ENCODE assay signal across 15 cellular contexts in genomic region chrX:12844319-12844718, GRCh38. TPM values are rescaled to one million over a fixed set of nuclear protein-coding genes. Genes with fewer than 3 reads are reported as not detected.
DNase-seq lines count a peak whose midpoint lies in the region; ATAC-seq and TF ChIP-seq lines count a peak whose summit lies in the region.
"Had no signal": no experiment of that assay in that cellular context is flagged by ENCODE, and none has a peak within 500 bp of the region (broad histone marks: within the 10 kb centered on the region; RNA-seq: fewer than 3 reads in every experiment).

No MANE protein-coding gene starts in this region.

- H3K36me3 Mint-ChIP-seq in activated CD4-positive, alpha-beta T cell treated with anti-CD3 and anti-CD28 coated beads, Interleukin-2, amount 10 ng/mL, durations not matched to agents 24 days and 14 days (ENCODE audit: low read depth): peaks cover under 1% of the 10 kb centered on the region
- H3K36me3 Mint-ChIP-seq in naive B cell: no peaks in the 10 kb centered on the region

- no peaks in the 10 kb centered on the region for H3K27me3 Mint-ChIP-seq in activated CD4-positive, alpha-beta T cell treated with anti-CD3 and anti-CD28 coated beads, Interleukin-2, amount 10 ng/mL, durations not matched to agents 24 days and 14 days
- H3K27me3 Mint-ChIP-seq in naive B cell: no peaks in the 10 kb centered on the region

- H3K9me3 Mint-ChIP-seq in activated CD4-positive, alpha-beta T cell treated with anti-CD3 and anti-CD28 coated beads, Interleukin-2, amount 10 ng/mL, durations not matched to agents 24 days and 14 days: no peaks in the 10 kb centered on the region
- peaks cover 0 to 9% (median 1%) of the 10 kb centered on the region in 7 donors for H3K9me3 Mint-ChIP-seq in naive B cell

- no peak for TF ChIP-seq CTCF in omental fat pad (IDR thresholded peaks at IDR 0.05)

- peak overlapping the region; percentile 95 for H3K27ac Mint-ChIP-seq in activated CD4-positive, alpha-beta T cell treated with anti-CD3 and anti-CD28 coated beads, Interleukin-2, amount 10 ng/mL, durations not matched to agents 24 days and 14 days
- H3K27ac Mint-ChIP-seq in naive B cell: peak overlapping the region in 4 of 6 donors; percentile 78 to 97 (median 86)

- ATAC-seq in GM21717 (IDR thresholded peaks at IDR 0.05; ENCODE audit: unreplicated experiment) (peak; percentile 34), HG03520 (IDR thresholded peaks at IDR 0.05; ENCODE audit: unreplicated experiment) (peak; percentile 23), naive B cell (ENCODE audit: low read depth in 2 of 2) (no peak), omental fat pad (ENCODE audit: low FRiP score) (no peak)

- peaks cover 14% of the 10 kb centered on the region for H3K4me1 Mint-ChIP-seq in activated CD4-positive, alpha-beta T cell treated with anti-CD3 and anti-CD28 coated beads, Interleukin-2, amount 10 ng/mL, durations not matched to agents 24 days and 14 days
- peaks cover 4 to 11% (median 10%) of the 10 kb centered on the region in 3 donors for H3K4me1 Mint-ChIP-seq in naive B cell

- intact Hi-C loops in activated CD4-positive, alpha-beta T cell treated with anti-CD3 and anti-CD28 coated beads, Interleukin-2, amount 10 ng/mL, durations not matched to agents 24 days and 14 days (cut with micrococcal nuclease): loop anchor here (2.0 kb wide), 1 partner anchor 22 kb away; the partner anchor contains the start of gene TLR7

- H3K4me3 Mint-ChIP-seq in activated CD4-positive, alpha-beta T cell treated with anti-CD3 and anti-CD28 coated beads, Interleukin-2, amount 10 ng/mL, durations not matched to agents 24 days and 14 days: peak overlapping the region; percentile 83
- peak overlapping the region in 7 of 8 donors; percentile 17 to 83 (median 57) for H3K4me3 Mint-ChIP-seq in naive B cell

- DNase-seq in activated CD4-positive, alpha-beta T cell treated with anti-CD3 and anti-CD28 coated beads, Interleukin-2, amount 10 ng/mL, durations not matched to agents 24 days and 14 days: no peak
- no peak for DNase-seq in activated CD4-positive, alpha-beta T cell treated with anti-CD3 and anti-CD28 coated beads for 48 hours
- DNase-seq in naive B cell: no peak
- DNase-seq in SHP77 (lab: John Stamatoyannopoulos, UW): no peak
- no peak for DNase-seq in omental fat pad (ENCODE audit: low spot score)
- no peak for DNase-seq in amygdala (lab: John Stamatoyannopoulos, UW)
- DNase-seq: 8988T; central memory CD4-positive, alpha-beta T cell; EL; MG63; stimulated activated CD4-positive, alpha-beta T cell treated with anti-CD3 and anti-CD28 coated beads, Interleukin-1b, Interleukin-23, amount 100 ng/mL, for 48 hours had no signal

RNA-seq across cellular contexts. Expression of gene TLR7, which starts 22.6 kb away (rescaled TPM):
- total RNA-seq in activated CD4-positive, alpha-beta T cell treated with anti-CD3 and anti-CD28 coated beads, Interleukin-2, amount 10 ng/mL, durations not matched to agents 24 days and 14 days: 0.12 and 0.17 TPM in 2 replicates
- 10 to 100 TPM in 5 of 6 donors, 1 to 10 TPM in 1; 7.4 to 50.2 (median 30.3) TPM for polyA plus RNA-seq in naive B cell (ENCODE audit: low read depth in 6 of 6)
- total RNA-seq in omental fat pad: 1 to 10 TPM in 2 of 4 donors, under 1 TPM in 2; 0.32 to 1.3 (median 0.95) TPM
- total RNA-seq: NCI-H460 had no signal
- polyA plus RNA-seq: keratinocyte had no signal

RNA-seq across cellular contexts. Expression of gene PRPS2, which starts 53.1 kb away (rescaled TPM):
- total RNA-seq in activated CD4-positive, alpha-beta T cell treated with anti-CD3 and anti-CD28 coated beads, Interleukin-2, amount 10 ng/mL, durations not matched to agents 24 days and 14 days: 111 and 115 TPM in 2 replicates
- polyA plus RNA-seq in naive B cell (ENCODE audit: low read depth in 6 of 6): 100 to 1,000 TPM in 1 of 6 donors, 10 to 100 TPM in 5; 59.7 to 133 (median 62.8) TPM
- 10 to 100 TPM; 13.0 to 23.5 (median 19.4) TPM for total RNA-seq in omental fat pad

Comparison
In these comparisons a context has a peak if more than half of its experiments do, and no peak if none do; other contexts are left out.
1. ATAC-seq: peak in GM21717 (single experiment) and HG03520 (single experiment); none in naive B cell (0 of 2) and omental fat pad (single experiment).